Comparison of ENCODE assay signal across 8 cellular contexts in the genomic region with DNA sequence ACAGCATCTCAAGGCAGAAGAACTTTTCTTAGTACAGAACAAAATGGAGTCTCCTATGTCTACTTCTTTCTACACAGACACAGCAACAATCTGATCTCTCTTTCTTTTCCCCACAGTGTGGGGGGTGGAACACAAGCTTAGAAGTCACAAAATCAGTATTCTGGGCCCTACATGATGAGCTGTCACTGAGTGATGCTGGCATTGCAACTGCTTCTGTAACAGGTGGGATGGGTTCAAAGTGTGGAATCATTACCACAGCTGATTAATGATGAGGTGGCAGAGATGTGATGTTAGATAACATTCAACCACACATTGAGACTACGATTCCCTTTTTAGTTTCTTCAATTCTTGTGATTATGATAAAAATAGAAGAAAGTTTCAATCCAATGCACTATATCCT. TPM values are rescaled to one million over a fixed set of nuclear protein-coding genes. Genes with fewer than 3 reads are reported as not detected.
DNase-seq lines count a peak whose midpoint lies in the region; ATAC-seq, FAIRE-seq and TF ChIP-seq lines count a peak whose summit lies in the region.
"Not testable (repeated sequence)": the region's sequence is repeated elsewhere in the genome, so short reads cannot be mapped to it uniquely, and the experiment has no call there.

No MANE protein-coding gene starts in this region.

- H3K9me1 ChIP-seq in endothelial cell of umbilical vein (replicated peaks; ENCODE audit: control insufficient read depth, extremely low read depth, insufficient read depth, low read length): not testable (repeated sequence)

- POLR2A ChIA-PET in activated CD4-positive, alpha-beta memory T cell treated with anti-CD3 and anti-CD28 coated beads, Interleukin-2, amount 10 ng/mL, durations not matched to agents 7 days and 5 days (lab: Charles Lee); endothelial cell of umbilical vein (lab: Charles Lee): not testable (repeated sequence)

- not testable (repeated sequence) for H3K27me3 Mint-ChIP-seq in CD4-positive, CD25-positive, alpha-beta regulatory T cell; T-helper 17 cell; activated CD4-positive, alpha-beta memory T cell treated with anti-CD3 and anti-CD28 coated beads, Interleukin-2, amount 10 ng/mL, durations not matched to agents 7 days and 5 days
- H3K27me3 Mint-ChIP-seq in activated naive CD4-positive, alpha-beta T cell treated with anti-CD3 and anti-CD28 coated beads, Interleukin-2, amount 10 ng/mL, durations not matched to agents 7 days and 5 days: peaks cover 22% of the 10 kb centered on the region

- H3K9ac ChIP-seq in endothelial cell of umbilical vein (replicated peaks; ENCODE audit: extremely low read depth, insufficient read depth, low read length): not testable (repeated sequence)

- H3K27ac ChIP-seq in CD4-positive, CD25-positive, alpha-beta regulatory T cell (ENCODE audit: insufficient read depth, low read length, poor library complexity, severe bottlenecking); endothelial cell of umbilical vein (ENCODE audit: insufficient read depth, low read depth, low read length): not testable (repeated sequence)

- FAIRE-seq in endothelial cell of umbilical vein (lab: Jason Lieb, UNC): not testable (repeated sequence)

- not testable (repeated sequence) for DNase-seq in CD4-positive, CD25-positive, alpha-beta regulatory T cell; T-helper 17 cell; activated CD4-positive, alpha-beta memory T cell treated with anti-CD3 and anti-CD28 coated beads, Interleukin-2, amount 10 ng/mL, durations not matched to agents 7 days and 5 days; endothelial cell of umbilical vein (ENCODE audit: low read depth, low spot score)
- DNase-seq in HT1080 (ENCODE audit: low read depth) (peak; percentile 81), non-pigmented ciliary epithelial cell (ENCODE audit: low read depth) (peak; percentile 24)
- peak; percentile 25 for DNase-seq in activated naive CD4-positive, alpha-beta T cell treated with anti-CD3 and anti-CD28 coated beads, Interleukin-2, amount 10 ng/mL, durations not matched to agents 7 days and 5 days
- DNase-seq in stimulated activated CD4-positive, alpha-beta T cell treated with anti-CD3 and anti-CD28 coated beads, TNF-alpha, amount 100 ng/mL, for 4 hours (ENCODE audit: low read depth in 3 of 3): peak in 2 of 3 experiments; percentile 13 to 27

- TF ChIP-seq CTCF in endothelial cell of umbilical vein (IDR thresholded peaks at IDR 0.05; ENCODE audit: extremely low read depth in 1 of 2, insufficient read depth in 1 of 2, low read depth in 1 of 2, low read length in 2 of 2): not testable (repeated sequence)

- ATAC-seq in CD4-positive, CD25-positive, alpha-beta regulatory T cell (ENCODE audit: low read depth in 2 of 2): peak; percentile 58 to 63
- ATAC-seq in T-helper 17 cell: peak; percentile 76

- H3K36me3 Mint-ChIP-seq in CD4-positive, CD25-positive, alpha-beta regulatory T cell; T-helper 17 cell (ENCODE audit: low read depth); activated CD4-positive, alpha-beta memory T cell treated with anti-CD3 and anti-CD28 coated beads, Interleukin-2, amount 10 ng/mL, durations not matched to agents 7 days and 5 days (ENCODE audit: low read depth); activated naive CD4-positive, alpha-beta T cell treated with anti-CD3 and anti-CD28 coated beads, Interleukin-2, amount 10 ng/mL, durations not matched to agents 7 days and 5 days: not testable (repeated sequence)

- not testable (repeated sequence) for H4K20me1 ChIP-seq in endothelial cell of umbilical vein (replicated peaks; ENCODE audit: control insufficient read depth, extremely low read depth, insufficient read depth, low read length)

- not testable (repeated sequence) for BruUV-seq in endothelial cell of umbilical vein (replicated peaks; lab: Mats Ljungman, UMichigan)

- CTCF ChIA-PET in activated CD4-positive, alpha-beta memory T cell treated with anti-CD3 and anti-CD28 coated beads, Interleukin-2, amount 10 ng/mL, durations not matched to agents 7 days and 5 days (lab: Charles Lee): interaction anchor here (0.7 kb wide), 1 partner anchor 281 kb away, joined by 4 read pairs; no protein-coding TSS in a partner anchor
- CTCF ChIA-PET in activated naive CD4-positive, alpha-beta T cell treated with anti-CD3 and anti-CD28 coated beads, Interleukin-2, amount 10 ng/mL, durations not matched to agents 7 days and 5 days (lab: Charles Lee); endothelial cell of umbilical vein (lab: Charles Lee): not testable (repeated sequence)

- H3K27ac Mint-ChIP-seq in CD4-positive, CD25-positive, alpha-beta regulatory T cell: peak overlapping the region in 1 of 3 donors; percentile 45
- H3K27ac Mint-ChIP-seq in T-helper 17 cell; activated naive CD4-positive, alpha-beta T cell treated with anti-CD3 and anti-CD28 coated beads, Interleukin-2, amount 10 ng/mL, durations not matched to agents 7 days and 5 days: not testable (repeated sequence)
- H3K27ac Mint-ChIP-seq in activated CD4-positive, alpha-beta memory T cell treated with anti-CD3 and anti-CD28 coated beads, Interleukin-2, amount 10 ng/mL, durations not matched to agents 7 days and 5 days: peak overlapping the region; percentile 2

- dilution Hi-C loops in endothelial cell of umbilical vein (cut with MboI; ENCODE audit: extremely low pct_ligation_motif_present, low sequenced_read_pairs): not testable (repeated sequence)

- not testable (repeated sequence) for H3K4me3 ChIP-seq in CD4-positive, CD25-positive, alpha-beta regulatory T cell (ENCODE audit: low read depth, low read length); endothelial cell of umbilical vein (replicated peaks in 1 of 3; ENCODE audit: insufficient read depth in 1 of 3, low read depth in 1 of 3, low read length in 3 of 3)

- not testable (repeated sequence) for H3K36me3 ChIP-seq in CD4-positive, CD25-positive, alpha-beta regulatory T cell (ENCODE audit: control insufficient read depth, insufficient read depth, low read length); endothelial cell of umbilical vein (ENCODE audit: control insufficient read depth in 2 of 2, extremely low read depth in 1 of 2, insufficient read depth in 2 of 2, low read length in 2 of 2)

- H3K4me1 ChIP-seq in CD4-positive, CD25-positive, alpha-beta regulatory T cell (ENCODE audit: control insufficient read depth, insufficient read depth, low read length, poor library complexity, severe bottlenecking); endothelial cell of umbilical vein (ENCODE audit: control insufficient read depth, extremely low read depth, insufficient read depth, low read length): not testable (repeated sequence)

- peaks cover 0 to 22% (median 10%) of the 10 kb centered on the region in 4 donors for H3K4me1 Mint-ChIP-seq in CD4-positive, CD25-positive, alpha-beta regulatory T cell
- H3K4me1 Mint-ChIP-seq in T-helper 17 cell: peaks cover 11% of the 10 kb centered on the region
- peaks cover 16% of the 10 kb centered on the region for H3K4me1 Mint-ChIP-seq in activated CD4-positive, alpha-beta memory T cell treated with anti-CD3 and anti-CD28 coated beads, Interleukin-2, amount 10 ng/mL, durations not matched to agents 7 days and 5 days
- not testable (repeated sequence) for H3K4me1 Mint-ChIP-seq in activated naive CD4-positive, alpha-beta T cell treated with anti-CD3 and anti-CD28 coated beads, Interleukin-2, amount 10 ng/mL, durations not matched to agents 7 days and 5 days

- not testable (repeated sequence) for H3K9me3 ChIP-seq in CD4-positive, CD25-positive, alpha-beta regulatory T cell (ENCODE audit: control insufficient read depth in 2 of 2, low read length in 2 of 2); T-helper 17 cell (ENCODE audit: control insufficient read depth, low read length, poor library complexity, severe bottlenecking); endothelial cell of umbilical vein (replicated peaks; ENCODE audit: control insufficient read depth, insufficient read depth, low read length)

- not testable (repeated sequence) for H3K27me3 ChIP-seq in CD4-positive, CD25-positive, alpha-beta regulatory T cell (ENCODE audit: control insufficient read depth, insufficient read depth, low read length); endothelial cell of umbilical vein (ENCODE audit: control insufficient read depth in 2 of 2, insufficient read depth in 2 of 2, low read length in 2 of 2)

- not testable (repeated sequence) for H3K79me2 ChIP-seq in endothelial cell of umbilical vein (ENCODE audit: control insufficient read depth, insufficient read depth, low read length)

- not testable (repeated sequence) for TF ChIP-seq POLR2A in endothelial cell of umbilical vein (IDR thresholded peaks at IDR 0.05; ENCODE audit: low read depth, low read length)

- not testable (repeated sequence) for H2AFZ ChIP-seq in endothelial cell of umbilical vein (ENCODE audit: low read depth, low read length)

- H3K4me3 Mint-ChIP-seq in CD4-positive, CD25-positive, alpha-beta regulatory T cell; T-helper 17 cell; activated CD4-positive, alpha-beta memory T cell treated with anti-CD3 and anti-CD28 coated beads, Interleukin-2, amount 10 ng/mL, durations not matched to agents 7 days and 5 days; activated naive CD4-positive, alpha-beta T cell treated with anti-CD3 and anti-CD28 coated beads, Interleukin-2, amount 10 ng/mL, durations not matched to agents 7 days and 5 days: not testable (repeated sequence)

- intact Hi-C loops in endothelial cell of umbilical vein (cut with micrococcal nuclease): loop anchor here (10.0 kb wide), 1 partner anchor 90 kb away; a partner anchor contains a TSS

- H3K9me3 Mint-ChIP-seq in CD4-positive, CD25-positive, alpha-beta regulatory T cell; activated CD4-positive, alpha-beta memory T cell treated with anti-CD3 and anti-CD28 coated beads, Interleukin-2, amount 10 ng/mL, durations not matched to agents 7 days and 5 days; activated naive CD4-positive, alpha-beta T cell treated with anti-CD3 and anti-CD28 coated beads, Interleukin-2, amount 10 ng/mL, durations not matched to agents 7 days and 5 days: not testable (repeated sequence)

- not testable (repeated sequence) for H3K4me2 ChIP-seq in endothelial cell of umbilical vein (ENCODE audit: insufficient read depth, low read length)

RNA-seq across cellular contexts. Expression of a gene that starts 10.5 kb away (rescaled TPM):
- total RNA-seq in CD4-positive, CD25-positive, alpha-beta regulatory T cell: 33.0 TPM
- polyA plus RNA-seq in CD4-positive, CD25-positive, alpha-beta regulatory T cell: 1 to 10 TPM in 2 of 4 donors, under 1 TPM in 2; 0.52 to 1.3 (median 0.99) TPM
- 1.2 and 1.4 TPM in 2 replicates for total RNA-seq in HT1080 (2014; rRNA removed; shearing (Covaris generic))
- polyA plus RNA-seq in HT1080 (2015; cell fraction: cytosol; rRNA removed): 0.60 and 0.78 TPM in 2 replicates
- 1.4 and 2.7 TPM in 2 replicates for polyA plus RNA-seq in HT1080 (2015; cell fraction: nucleus; rRNA removed)
- total RNA-seq in T-helper 17 cell (10 to 100 TPM in 1 of 2 donors, 1 to 10 TPM in 1; 5.5 to 11.4 TPM), endothelial cell of umbilical vein (0.88 and 4.0 TPM in 2 replicates)
- total RNA-seq in activated CD4-positive, alpha-beta memory T cell treated with anti-CD3 and anti-CD28 coated beads, Interleukin-2, amount 10 ng/mL, durations not matched to agents 7 days and 5 days: 1 to 10 TPM; 4.6 to 5.7 TPM
- 1.0 and 1.8 TPM in 2 replicates for polyA plus RNA-seq in endothelial cell of umbilical vein
- polyA plus RNA-seq in endothelial cell of umbilical vein (2011; cell fraction: cytosol; rRNA removed): 1.1 and 1.5 TPM in 2 replicates
- polyA plus RNA-seq in endothelial cell of umbilical vein (2011; cell fraction: nucleus; rRNA removed): 6.9 and 9.5 TPM in 2 replicates
- polyA plus RNA-seq in endothelial cell of umbilical vein (2012): 0.74 and 0.91 TPM in 2 replicates
- 14.4 and 18.9 TPM in 2 replicates for polyA minus RNA-seq in endothelial cell of umbilical vein
- polyA minus RNA-seq in endothelial cell of umbilical vein (2011; cell fraction: cytosol; rRNA and poly(A)+ RNA removed): not detected
- 17.9 and 31.6 TPM in 2 replicates for polyA minus RNA-seq in endothelial cell of umbilical vein (2011; cell fraction: nucleus; rRNA and poly(A)+ RNA removed)
